Comparison of ENCODE assay signal across 12 cellular contexts in genomic region chr22:40603088-40603605, GRCh38. TPM values are rescaled to one million over a fixed set of nuclear protein-coding genes. Genes with fewer than 3 reads are reported as not detected.
DNase-seq lines count a peak whose midpoint lies in the region; ATAC-seq, FAIRE-seq and TF ChIP-seq lines count a peak whose summit lies in the region.
"Had no signal": no experiment of that assay in that cellular context is flagged by ENCODE, and none has a peak within 500 bp of the region (broad histone marks: within the 10 kb centered on the region; RNA-seq: fewer than 3 reads in every experiment).

No MANE protein-coding gene starts in this region.

- no peak overlapping the region for H3K9ac ChIP-seq in GM12878 (ENCODE audit: control insufficient read depth, insufficient read depth, low read length)

- POLR2A ChIA-PET in GM12878 (lab: Charles Lee) = interaction anchor here (0.6 kb wide), 2 partner anchors 250 to 775 kb away, joined by 5 to 7 read pairs; no protein-coding TSS in a partner anchor
- POLR2A ChIA-PET in activated CD4-positive, alpha-beta memory T cell treated with anti-CD3 and anti-CD28 coated beads for 36 hours (lab: Charles Lee) = no interaction called here

- peak overlapping the region; percentile 26 for H3K27ac Mint-ChIP-seq in activated T-cell treated with anti-CD3 and anti-CD28 coated beads, Interleukin-2, amount 50 U/mL, for 72 hours
- peak overlapping the region; percentile 0 for H3K27ac Mint-ChIP-seq in type B pancreatic cell
- no peak overlapping the region for H3K27ac Mint-ChIP-seq in activated CD4-positive, alpha-beta memory T cell treated with anti-CD3 and anti-CD28 coated beads for 36 hours
- H3K27ac Mint-ChIP-seq: activated CD4-positive, alpha-beta T cell treated with anti-CD3 and anti-CD28 coated beads, Interleukin-2, amount 10 ng/mL, durations not matched to agents 7 days and 5 days had no signal

- FAIRE-seq in GM12878 (lab: Jason Lieb, UNC) = no peak

- peaks cover 6% of the 10 kb centered on the region; the same call in 1 of the 2 replicates for H3K4me1 ChIP-seq in GM12878 (ENCODE audit: control insufficient read depth, insufficient read depth, low read length)

- no peak for TF ChIP-seq EP300 in GM12878 (IDR thresholded peaks at IDR 0.05; ENCODE audit: borderline replicate concordance in 1 of 2, control insufficient read depth in 1 of 2, low read depth in 2 of 2, low read length in 2 of 2)

- TF ChIP-seq RAD21 in GM12878 (IDR thresholded peaks at IDR 0.05; ENCODE audit: insufficient read depth, low read depth, low read length) = no peak

- intact Hi-C loops in GM12878 (cut with micrococcal nuclease; ENCODE audit: unreplicated experiment) = no loop called here
- intact Hi-C loops in activated CD4-positive, alpha-beta memory T cell treated with anti-CD3 and anti-CD28 coated beads for 36 hours (cut with micrococcal nuclease) = no loop called here

- no peak for ATAC-seq in activated T-cell treated with anti-CD3 and anti-CD28 coated beads, Interleukin-2, amount 50 U/mL, for 72 hours (replicated peaks in 1 of 2)
- ATAC-seq in activated T-cell treated with anti-CD3 and anti-CD28 coated beads, Interleukin-2, amount 50 U/mL, for 4 hours = no peak
- ATAC-seq in GM12878 = peak; percentile 29; the same call in 1 of the 3 replicates
- ATAC-seq in GM18517 (IDR thresholded peaks at IDR 0.05; ENCODE audit: unreplicated experiment) = no peak
- ATAC-seq in HG02588 (IDR thresholded peaks at IDR 0.05; ENCODE audit: unreplicated experiment) = no peak

- H3K27ac ChIP-seq in GM12878 (ENCODE audit: control insufficient read depth, insufficient read depth) = no peak overlapping the region

- no peak overlapping the region for H2AFZ ChIP-seq in GM12878 (ENCODE audit: control insufficient read depth, low read depth, low read length)

- TF ChIP-seq POLR2A in GM12878 (IDR thresholded peaks at IDR 0.05; ENCODE audit: low read depth, low read length) = no peak

- peak overlapping the region in 1 of 2 donors; percentile 21 for H3K4me3 Mint-ChIP-seq in activated T-cell treated with anti-CD3 and anti-CD28 coated beads, Interleukin-2, amount 50 U/mL, for 72 hours
- H3K4me3 Mint-ChIP-seq in activated T-cell treated with anti-CD3 and anti-CD28 coated beads, Interleukin-2, amount 50 U/mL, for 4 hours = no peak overlapping the region
- no peak overlapping the region for H3K4me3 Mint-ChIP-seq in type B pancreatic cell
- no peak overlapping the region for H3K4me3 Mint-ChIP-seq in activated CD4-positive, alpha-beta memory T cell treated with anti-CD3 and anti-CD28 coated beads for 36 hours
- H3K4me3 Mint-ChIP-seq: activated CD4-positive, alpha-beta T cell treated with anti-CD3 and anti-CD28 coated beads, Interleukin-2, amount 10 ng/mL, durations not matched to agents 7 days and 5 days had no signal

- WGBS in GM12878 (ENCODE audit: insufficient coverage, insufficient replicate concordance, low lambda C conversion rate, missing lambda C conversion rate) = 76% methylated on average over 4 of the region's 4 CpGs

- TF ChIP-seq CTCF in GM12878 (IDR thresholded peaks at IDR 0.05 in 2 of 3, conservative IDR thresholded peaks at IDR 0.05 in 1 of 3; ENCODE audit: control insufficient read depth in 2 of 3, extremely low read depth in 1 of 3, insufficient read depth in 1 of 3, low read depth in 3 of 3, low read length in 3 of 3) = no peak
- TF ChIP-seq CTCF in kidney epithelial cell (IDR thresholded peaks at IDR 0.05; ENCODE audit: insufficient read depth, low read length, poor library complexity, severe bottlenecking) = no peak
- TF ChIP-seq CTCF in type B pancreatic cell (conservative IDR thresholded peaks at IDR 0.05) = no peak

- peaks cover 43% of the 10 kb centered on the region for H3K4me1 Mint-ChIP-seq in activated T-cell treated with anti-CD3 and anti-CD28 coated beads, Interleukin-2, amount 50 U/mL, for 72 hours (ENCODE audit: low read depth)
- peaks cover 46% of the 10 kb centered on the region for H3K4me1 Mint-ChIP-seq in activated T-cell treated with anti-CD3 and anti-CD28 coated beads, Interleukin-2, amount 50 U/mL, for 4 hours (ENCODE audit: low read depth)
- H3K4me1 Mint-ChIP-seq in type B pancreatic cell (ENCODE audit: unreplicated experiment) = peaks cover 38% of the 10 kb centered on the region
- peaks cover 47% of the 10 kb centered on the region for H3K4me1 Mint-ChIP-seq in activated CD4-positive, alpha-beta memory T cell treated with anti-CD3 and anti-CD28 coated beads for 36 hours (ENCODE audit: low read depth)

- no peaks in the 10 kb centered on the region for H3K27me3 ChIP-seq in GM12878 (replicated peaks in 1 of 2; ENCODE audit: control insufficient read depth in 2 of 2, insufficient read depth in 2 of 2, low read length in 1 of 2)
- H3K27me3 ChIP-seq in kidney epithelial cell (ENCODE audit: control insufficient read depth, insufficient read depth, low read length) = no peaks in the 10 kb centered on the region

- H3K36me3 Mint-ChIP-seq in activated T-cell treated with anti-CD3 and anti-CD28 coated beads, Interleukin-2, amount 50 U/mL, for 72 hours (ENCODE audit: insufficient read depth in 2 of 2) = peaks cover 0 to 2% of the 10 kb centered on the region in 2 donors
- peaks cover 2% of the 10 kb centered on the region for H3K36me3 Mint-ChIP-seq in activated T-cell treated with anti-CD3 and anti-CD28 coated beads, Interleukin-2, amount 50 U/mL, for 4 hours (ENCODE audit: insufficient read depth)
- peaks cover 3% of the 10 kb centered on the region for H3K36me3 Mint-ChIP-seq in type B pancreatic cell
- no peaks in the 10 kb centered on the region for H3K36me3 Mint-ChIP-seq in activated CD4-positive, alpha-beta memory T cell treated with anti-CD3 and anti-CD28 coated beads for 36 hours

- BruUV-seq in GM12878 (replicated peaks; lab: Mats Ljungman, UMichigan) = no TSS peak

- peaks cover 39% of the 10 kb centered on the region for H3K79me2 ChIP-seq in GM12878 (ENCODE audit: control insufficient read depth, insufficient read depth, low read length)

- in situ Hi-C loops in GM12878 (cut with MboI) = no loop called here

- H3K4me2 ChIP-seq in GM12878 (ENCODE audit: control insufficient read depth, insufficient read depth) = no peak overlapping the region

- no peaks in the 10 kb centered on the region for H3K9me3 Mint-ChIP-seq in activated T-cell treated with anti-CD3 and anti-CD28 coated beads, Interleukin-2, amount 50 U/mL, for 72 hours
- no peaks in the 10 kb centered on the region for H3K9me3 Mint-ChIP-seq in activated T-cell treated with anti-CD3 and anti-CD28 coated beads, Interleukin-2, amount 50 U/mL, for 4 hours
- H3K9me3 Mint-ChIP-seq in type B pancreatic cell = no peaks in the 10 kb centered on the region
- no peaks in the 10 kb centered on the region for H3K9me3 Mint-ChIP-seq in activated CD4-positive, alpha-beta memory T cell treated with anti-CD3 and anti-CD28 coated beads for 36 hours
- H3K9me3 Mint-ChIP-seq: activated CD4-positive, alpha-beta T cell treated with anti-CD3 and anti-CD28 coated beads, Interleukin-2, amount 10 ng/mL, durations not matched to agents 7 days and 5 days had no signal

- no peaks in the 10 kb centered on the region for H3K36me3 ChIP-seq in GM12878 (ENCODE audit: control insufficient read depth in 2 of 2, insufficient read depth in 2 of 2, low read length in 1 of 2)
- H3K36me3 ChIP-seq in kidney epithelial cell (ENCODE audit: control insufficient read depth, insufficient read depth, low read length) = no peaks in the 10 kb centered on the region

- SMC1A ChIA-PET in GM12878 (lab: Charles Lee; ENCODE audit: uncharacterized antibody, unreplicated experiment) = no interaction called here

- DNase-seq in activated T-cell treated with anti-CD3 and anti-CD28 coated beads, Interleukin-2, amount 50 U/mL, for 72 hours = no peak
- no peak for DNase-seq in activated T-cell treated with anti-CD3 and anti-CD28 coated beads, Interleukin-2, amount 50 U/mL, for 4 hours
- DNase-seq in GM12878 (ENCODE audit: low read depth, low spot score) (no peak), kidney epithelial cell (ENCODE audit: low read depth) (peak; percentile 21), type B pancreatic cell (ENCODE audit: extremely low spot score, unreplicated experiment) (no peak)
- DNase-seq in activated CD4-positive, alpha-beta memory T cell treated with anti-CD3 and anti-CD28 coated beads for 36 hours = no peak
- DNase-seq: ACHN; activated CD4-positive, alpha-beta T cell treated with anti-CD3 and anti-CD28 coated beads, Interleukin-2, amount 10 ng/mL, durations not matched to agents 7 days and 5 days; NCI-H1436; posterior cingulate gyrus had no signal

- no peaks in the 10 kb centered on the region for H3K27me3 Mint-ChIP-seq in activated T-cell treated with anti-CD3 and anti-CD28 coated beads, Interleukin-2, amount 50 U/mL, for 72 hours (ENCODE audit: low read depth)
- H3K27me3 Mint-ChIP-seq in activated T-cell treated with anti-CD3 and anti-CD28 coated beads, Interleukin-2, amount 50 U/mL, for 4 hours (ENCODE audit: low read depth) = no peaks in the 10 kb centered on the region
- H3K27me3 Mint-ChIP-seq in type B pancreatic cell = no peaks in the 10 kb centered on the region
- H3K27me3 Mint-ChIP-seq in activated CD4-positive, alpha-beta memory T cell treated with anti-CD3 and anti-CD28 coated beads for 36 hours = no peaks in the 10 kb centered on the region
- H3K27me3 Mint-ChIP-seq: activated CD4-positive, alpha-beta T cell treated with anti-CD3 and anti-CD28 coated beads, Interleukin-2, amount 10 ng/mL, durations not matched to agents 7 days and 5 days had no signal

- RAD21 ChIA-PET in GM12878 (lab: Charles Lee; ENCODE audit: unreplicated experiment) = no interaction called here

- no peaks in the 10 kb centered on the region; the same call in 2 of the 3 replicates for H3K9me3 ChIP-seq in GM12878 (replicated peaks; ENCODE audit: control insufficient read depth, insufficient read depth, low read length)

- H4K20me1 ChIP-seq in GM12878 (ENCODE audit: control insufficient read depth, insufficient read depth) = no peaks in the 10 kb centered on the region

- H3K4me3 ChIP-seq in GM12878 (no peak overlapping the region), kidney epithelial cell (ENCODE audit: low read depth, low read length) (no peak overlapping the region)

- CTCF ChIA-PET in GM12878 (lab: Yijun Ruan, JAX) = interaction anchor here (1.6 kb wide), 1 partner anchor 16 kb away, joined by 3 read pairs; no protein-coding TSS in a partner anchor
- CTCF ChIA-PET in activated CD4-positive, alpha-beta memory T cell treated with anti-CD3 and anti-CD28 coated beads for 36 hours (lab: Charles Lee) = no interaction called here

RNA-seq across cellular contexts. Expression of gene MRTFA, which starts 33.4 kb away (rescaled TPM):
- 10 to 100 TPM; 44.7 to 51.7 TPM for total RNA-seq in activated T-cell treated with anti-CD3 and anti-CD28 coated beads, Interleukin-2, amount 50 U/mL, for 72 hours
- total RNA-seq in activated T-cell treated with anti-CD3 and anti-CD28 coated beads, Interleukin-2, amount 50 U/mL, for 4 hours = 10 to 100 TPM; 35.3 to 42.2 (median 38.2) TPM
- 133 and 151 TPM in 2 replicates for total RNA-seq in GM12878 (2013; cell fraction: nucleolus; rRNA removed)
- 27.2 and 27.5 TPM in 2 replicates for total RNA-seq in GM12878 (2014; rRNA removed)
- total RNA-seq in GM12878 (2014; rRNA removed; fragmentation: Illumina TruSeq; extraction: Trizol) = 9.5 and 11.3 TPM in 2 replicates
- total RNA-seq in GM12878 (2021) = 58.6 and 63.9 TPM in 2 replicates
- 14.4 TPM for polyA plus RNA-seq in GM12878 (2011; ENCODE audit: low read depth)
- polyA plus RNA-seq in GM12878 (2011; rRNA removed) = 4.1 and 4.3 TPM in 2 replicates
- polyA plus RNA-seq in GM12878 (2011; cell fraction: cytosol; rRNA removed) = 5.8 and 7.9 TPM in 2 replicates
- 16.2 and 28.6 TPM in 2 replicates for polyA plus RNA-seq in GM12878 (2011; cell fraction: nucleus; rRNA removed)
- polyA plus RNA-seq in GM12878 (2012) = 27.0 and 29.9 TPM in 2 replicates
- polyA plus RNA-seq in GM12878 (2014; fragmentation: Illumina TruSeq; extraction: Trizol) = 14.1 and 17.0 TPM in 2 replicates
- 1 to 10 TPM; 2.0 to 2.6 TPM for polyA plus RNA-seq in GM12878 (2014; fragmentation: Nextera tagmentation; extraction: Ambion mirVana)
- 18.9 and 25.9 TPM in 2 replicates for polyA plus RNA-seq in GM12878 (2014; rRNA removed)
- 10 to 100 TPM; 29.1 to 29.6 TPM for polyA plus RNA-seq in GM12878 (2016; fragmentation: Nextera tagmentation; extraction: Ambion mirVana)
- 23.8 and 24.5 TPM in 2 replicates for polyA minus RNA-seq in GM12878 (2011; rRNA and poly(A)+ RNA removed)
- 10.1 and 11.6 TPM in 2 replicates for polyA minus RNA-seq in GM12878 (2011; cell fraction: cytosol; rRNA and poly(A)+ RNA removed)
- 25.5 and 49.7 TPM in 2 replicates for polyA minus RNA-seq in GM12878 (2011; cell fraction: nucleus; rRNA and poly(A)+ RNA removed)
- total RNA-seq in kidney epithelial cell = 53.0 and 57.1 TPM in 2 replicates
- total RNA-seq in type B pancreatic cell (ENCODE audit: low replicate concordance) = 42.3 and 49.8 TPM in 2 replicates
- total RNA-seq in activated CD4-positive, alpha-beta memory T cell treated with anti-CD3 and anti-CD28 coated beads for 36 hours = 10 to 100 TPM; 44.1 to 45.5 TPM
